ENCODE assay signal across 8 cellular contexts in genomic region chr16:4273858-4274291, GRCh38. TPM values are rescaled to one million over a fixed set of nuclear protein-coding genes. Genes with fewer than 3 reads are reported as not detected.
A peak's percentile ranks its signal among the peaks of the same experiment; 100 is the strongest.
DNase-seq lines count a peak whose midpoint lies in the region; ATAC-seq lines count a peak whose summit lies in the region.

No MANE protein-coding gene starts in this region.

- H3K27ac ChIP-seq in SJSA1, result peak overlapping the region; percentile 36; the same call in 1 of the 2 replicates

- no peaks in the 10 kb centered on the region for H3K36me3 ChIP-seq in SJSA1

- H3K27me3 ChIP-seq in SJSA1 (replicated peaks), result no peaks in the 10 kb centered on the region

- peaks cover 29% of the 10 kb centered on the region for H3K4me1 ChIP-seq in SJSA1 (replicated peaks)

- H3K9me3 ChIP-seq in SJSA1 (replicated peaks) (no peaks in the 10 kb centered on the region), iPS-18c (ENCODE audit: control insufficient read depth, insufficient read depth, low read length) (no peaks in the 10 kb centered on the region)

- in situ Hi-C loops in Caki2 (cut with HindIII; ENCODE audit: low pct_unique_long_range_greater_than_20kb, low sequenced_read_pairs), result no loop called here

- H3K4me3 ChIP-seq in SJSA1 (peak overlapping the region; percentile 51), iPS-18c (ENCODE audit: insufficient read depth, low read depth, low read length) (peak overlapping the region; percentile 79)

- ATAC-seq in HG02678 (IDR thresholded peaks at IDR 0.05; ENCODE audit: unreplicated experiment), result peak; percentile 17
- no peak for ATAC-seq in GM19467 (IDR thresholded peaks at IDR 0.05; ENCODE audit: unreplicated experiment)
- ATAC-seq in HG02885 (IDR thresholded peaks at IDR 0.05; ENCODE audit: poor library complexity, unreplicated experiment), result no peak

- DNase-seq in Caki2 (ENCODE audit: low read depth) (peak; percentile 85), SJSA1 (ENCODE audit: low read depth in 1 of 2, low spot score in 2 of 2) (peak in 1 of 2 experiments; percentile 53), astrocyte of the hippocampus (ENCODE audit: low read depth, low spot score) (peak; percentile 62)
- DNase-seq in stimulated activated CD4-positive, alpha-beta T cell treated with anti-CD3 and anti-CD28 coated beads, Interleukin-12 subunit alpha, Interleukin-12 subunit beta, amount 100 ng/mL, for 48 hours (ENCODE audit: low read depth in 2 of 3, low spot score in 1 of 3), result peak; percentile 29 to 43 (median 43)

RNA-seq across cellular contexts. Expression of gene TFAP4, which starts 1.1 kb away (rescaled TPM):
- total RNA-seq in Caki2 (2014; rRNA removed; shearing (Covaris generic); ENCODE audit: low replicate concordance), result 35.1 TPM in 2 replicates
- 2.9 and 7.1 TPM in 2 replicates for total RNA-seq in SJSA1 (2014; rRNA removed; shearing (Covaris generic))

RNA-seq across cellular contexts. Expression of gene SRL, which starts 32.0 kb away (rescaled TPM):
- not detected in 2 replicates for total RNA-seq in Caki2 (2014; rRNA removed; shearing (Covaris generic); ENCODE audit: low replicate concordance)
- 0.05 and 0.31 TPM in 2 replicates for total RNA-seq in SJSA1 (2014; rRNA removed; shearing (Covaris generic))

RNA-seq across cellular contexts. Expression of gene GLIS2, which starts 42.0 kb away (rescaled TPM):
- total RNA-seq in Caki2 (2014; rRNA removed; shearing (Covaris generic); ENCODE audit: low replicate concordance), result 5.7 and 7.4 TPM in 2 replicates
- total RNA-seq in SJSA1 (2014; rRNA removed; shearing (Covaris generic)), result 0.13 and 0.71 TPM in 2 replicates
